Comparison of ENCODE assay signal across 1 cellular context in genomic region chr4:141389649-141390048, GRCh38.
TF ChIP-seq lines count a peak whose summit lies in the region.

No MANE protein-coding gene starts in this region.

TF ChIP-seq in SK-N-SH treated with all-trans-retinoic acid at 6 μM for 48 hours, 23 proteins besides CTCF, POLR2A, EP300 and RAD21:
- no peak for TF ChIP-seq PATZ1 (CRISPR knock-in tag; IDR thresholded peaks at IDR 0.05; ENCODE audit: borderline replicate concordance)
- no peak for TF ChIP-seq GLIS3 (CRISPR knock-in tag; IDR thresholded peaks at IDR 0.05)
- no peak for TF ChIP-seq CSDC2 (CRISPR knock-in tag; IDR thresholded peaks at IDR 0.05)
- peak; percentile 55 for TF ChIP-seq ISL1 (CRISPR knock-in tag; IDR thresholded peaks at IDR 0.05)
- TF ChIP-seq CREB5 (CRISPR knock-in tag; IDR thresholded peaks at IDR 0.05; ENCODE audit: low read depth), result no peak
- no peak for TF ChIP-seq SNAI2 (CRISPR knock-in tag; IDR thresholded peaks at IDR 0.05)
- TF ChIP-seq RARB (CRISPR knock-in tag; IDR thresholded peaks at IDR 0.05), result no peak
- no peak for TF ChIP-seq CSRNP3 (CRISPR knock-in tag; IDR thresholded peaks at IDR 0.05)
- no peak for TF ChIP-seq ZFP30 (CRISPR knock-in tag; IDR thresholded peaks at IDR 0.05)
